8 cellular contexts compared by ENCODE assay signal in the genomic region with DNA sequence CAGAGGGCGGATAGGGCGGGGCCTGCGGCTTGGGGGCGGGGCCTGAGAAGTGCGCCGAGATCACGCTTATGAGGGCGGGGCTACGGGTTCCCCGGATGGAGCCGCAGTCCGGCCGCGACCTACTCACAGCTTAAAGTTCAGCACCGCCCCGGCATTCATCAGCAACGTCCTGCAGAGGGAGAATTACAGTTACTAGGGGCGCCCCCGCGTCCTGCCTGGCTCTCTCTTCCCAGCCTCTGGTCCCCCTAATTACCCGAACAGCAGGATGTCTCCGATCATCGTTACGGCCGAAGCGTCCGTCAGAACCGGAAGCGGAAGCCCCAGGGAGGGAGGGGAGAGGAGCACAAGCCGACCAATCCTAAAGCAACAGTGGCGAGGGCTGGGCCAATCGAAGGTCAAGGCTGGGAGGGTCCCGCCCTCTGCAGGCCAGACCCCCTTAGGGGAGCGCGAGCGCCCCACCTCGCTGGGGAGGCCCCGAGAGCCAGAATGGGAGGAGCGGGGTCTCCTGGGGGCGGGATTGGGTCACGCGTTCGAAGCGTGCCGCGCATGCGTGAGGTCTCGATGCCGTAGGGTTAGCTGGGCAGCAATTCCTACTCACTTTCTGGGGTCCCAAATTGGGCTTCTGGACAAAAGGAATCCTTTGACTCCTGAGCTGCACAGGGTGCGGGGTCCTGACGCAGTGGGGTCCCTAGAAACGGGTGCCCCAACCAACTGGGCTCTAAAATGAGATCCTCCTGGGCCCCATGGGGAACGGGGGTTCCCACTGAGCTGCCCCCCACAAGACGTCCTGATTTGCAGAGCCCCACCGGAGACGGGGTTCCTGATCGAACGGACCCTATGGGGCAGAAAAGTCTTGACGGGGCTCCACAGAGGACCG. TPM values are rescaled to one million over a fixed set of nuclear protein-coding genes. Genes with fewer than 3 reads are reported as not detected.
DNase-seq lines count a peak whose midpoint lies in the region; ATAC-seq and TF ChIP-seq lines count a peak whose summit lies in the region.

A gene (minus strand): TSS at position 313 of the 877 bp plus-strand sequence. CDS start 34 bp downstream, at position 279.

- peak; percentile 39 to 80 (median 64) for TF ChIP-seq POLR2A in spleen (IDR thresholded peaks at IDR 0.05)

- H3K4me3 ChIP-seq in spleen = peak within 1 kb of the TSS; percentile 67 to 88 (median 79)

- peaks cover 0 to 39% (median 35%) of the 10 kb centered on the region in 6 donors for H3K36me3 ChIP-seq in spleen

- DNase-seq in AG09319 (ENCODE audit: extremely low read depth, low read depth) (peak; percentile 97), NCI-H345 treated with DMSO at 0.1 percent for 48 hours (lab: John Stamatoyannopoulos, UW; ENCODE audit: unreplicated experiment) (peak; percentile 88), inferior parietal cortex (ENCODE audit: extremely low spot score) (peak; percentile 99), spleen (peak; percentile 99)
- DNase-seq in activated CD4-positive, CD25-positive, alpha-beta regulatory T cell (lab: John Stamatoyannopoulos, UW) = peak; percentile 97 to 98 (median 97)
- DNase-seq in central memory CD4-positive, alpha-beta T cell = peak; percentile 99

- 0 to 1% (median 0%) methylated on average over 20 to 60 of the region's 60 CpGs for WGBS in spleen, 5 donors

- intact Hi-C loops in spleen (cut with DNase I; ENCODE audit: low total_unique reads) = no loop called here

- H3K27ac ChIP-seq in spleen = peak within 1 kb of the TSS; percentile 88 to 98 (median 95)

- peak; percentile 90 for ATAC-seq in GM19023 (IDR thresholded peaks at IDR 0.05; ENCODE audit: unreplicated experiment)
- peak; percentile 87 for ATAC-seq in HG03280 (IDR thresholded peaks at IDR 0.05; ENCODE audit: unreplicated experiment)

- H3K27me3 ChIP-seq in spleen (replicated peaks in 1 of 7) = no peaks in the 10 kb centered on the region

- TF ChIP-seq CTCF in AG09319 (IDR thresholded peaks at IDR 0.05; ENCODE audit: low read depth, low read length) (peak; percentile 11), spleen (IDR thresholded peaks at IDR 0.05 in 8 of 11, conservative IDR thresholded peaks at IDR 0.05 in 3 of 11) (peak in 9 of 11 experiments; percentile 6 to 61 (median 36))

- no peaks in the 10 kb centered on the region for H3K9me3 ChIP-seq in spleen

- peaks cover 13 to 87% (median 43%) of the 10 kb centered on the region in 6 donors for H3K4me1 ChIP-seq in spleen

RNA-seq across cellular contexts. Expression of the gene that starts here (rescaled TPM):
- 10 to 100 TPM; 58.0 to 95.4 (median 82.0) TPM for total RNA-seq in spleen
- 10 to 100 TPM; 57.3 to 74.8 (median 73.6) TPM for polyA plus RNA-seq in spleen

Comparison
In these comparisons a context has a peak if more than half of its experiments do, and no peak if none do; other contexts are left out.
1. Peak in every context shown above with its lines: DNase-seq, ATAC-seq, H3K4me3 ChIP-seq and H3K27ac ChIP-seq.